Comparison of ENCODE assay signal across 8 cellular contexts in the genomic region with DNA sequence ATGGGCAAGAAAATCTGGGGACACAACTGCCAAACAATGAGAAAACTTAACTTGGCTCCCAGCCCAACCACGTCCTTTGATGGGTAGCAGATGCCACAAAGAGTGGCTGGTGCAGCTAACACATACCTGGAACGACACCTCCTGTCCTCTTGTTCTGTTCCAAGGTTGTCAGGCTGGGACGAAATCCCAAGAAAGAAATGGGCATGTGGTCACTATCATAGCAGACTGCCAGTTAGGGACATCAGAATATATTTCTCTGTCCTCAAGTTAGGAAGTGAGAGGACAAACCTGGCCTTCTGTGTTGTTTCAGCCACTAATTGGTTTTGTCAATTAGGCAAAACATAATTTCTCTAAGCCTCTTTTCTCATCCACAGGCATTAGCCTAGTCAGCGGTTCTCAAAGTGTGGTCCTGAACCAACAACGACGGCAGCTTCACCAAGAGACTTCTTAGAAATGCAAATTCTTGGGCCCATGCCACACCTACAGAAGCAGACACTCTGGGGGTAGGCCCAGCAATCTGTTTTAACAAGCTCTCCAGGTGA.
DNase-seq lines count a peak whose midpoint lies in the region; ATAC-seq and TF ChIP-seq lines count a peak whose summit lies in the region.

No MANE protein-coding gene starts in this region.

- peak; percentile 22 to 84 (median 48) for DNase-seq in CD4-positive, CD25-positive, alpha-beta regulatory T cell
- no peak for DNase-seq in activated naive CD8-positive, alpha-beta T cell treated with anti-CD3 and anti-CD28 coated beads, Interleukin-2, amount 10 ng/mL, durations not matched to agents 7 days and 5 days
- DNase-seq in mesothelial cell of epicardium (ENCODE audit: low spot score in 2 of 2, unreplicated experiment in 2 of 2) (no peak), HUDEP-2 (lab: John Stamatoyannopoulos, UW; ENCODE audit: unreplicated experiment in 76 of 76) (no peak), posterior vena cava (ENCODE audit: low spot score) (no peak), omental fat pad (ENCODE audit: low spot score) (no peak)
- no peak for DNase-seq in activated CD4-positive, CD25-positive, alpha-beta regulatory T cell treated with anti-CD3 and anti-CD28 coated beads, Interleukin-2, amount 50 U/mL, for 72 hours

- POLR2A ChIA-PET in activated naive CD8-positive, alpha-beta T cell treated with anti-CD3 and anti-CD28 coated beads, Interleukin-2, amount 10 ng/mL, durations not matched to agents 7 days and 5 days (lab: Charles Lee): interaction anchor here (1.3 to 5.2 kb wide), 4 partner anchors 52 to 63 kb away, joined by 3 to 42 read pairs (median 8); partner anchors contain the start of gene RAPGEF1

- H3K4me3 Mint-ChIP-seq in CD4-positive, CD25-positive, alpha-beta regulatory T cell: peak overlapping the region; percentile 64 to 78 (median 75)
- peak overlapping the region; percentile 47 for H3K4me3 Mint-ChIP-seq in activated naive CD8-positive, alpha-beta T cell treated with anti-CD3 and anti-CD28 coated beads, Interleukin-2, amount 10 ng/mL, durations not matched to agents 7 days and 5 days
- H3K4me3 Mint-ChIP-seq in mesothelial cell of epicardium: no peak overlapping the region

- peak overlapping the region; percentile 88 to 100 (median 97) for H3K27ac Mint-ChIP-seq in CD4-positive, CD25-positive, alpha-beta regulatory T cell
- H3K27ac Mint-ChIP-seq in activated naive CD8-positive, alpha-beta T cell treated with anti-CD3 and anti-CD28 coated beads, Interleukin-2, amount 10 ng/mL, durations not matched to agents 7 days and 5 days: peak overlapping the region; percentile 80
- peak overlapping the region; percentile 25 for H3K27ac Mint-ChIP-seq in mesothelial cell of epicardium

- H3K4me3 ChIP-seq in CD4-positive, CD25-positive, alpha-beta regulatory T cell (ENCODE audit: low read depth, low read length): peak overlapping the region; percentile 75

- H3K27me3 Mint-ChIP-seq in CD4-positive, CD25-positive, alpha-beta regulatory T cell: no peaks in the 10 kb centered on the region
- no peaks in the 10 kb centered on the region for H3K27me3 Mint-ChIP-seq in activated naive CD8-positive, alpha-beta T cell treated with anti-CD3 and anti-CD28 coated beads, Interleukin-2, amount 10 ng/mL, durations not matched to agents 7 days and 5 days
- no peaks in the 10 kb centered on the region for H3K27me3 Mint-ChIP-seq in mesothelial cell of epicardium (ENCODE audit: low read depth)

- peaks cover 6% of the 10 kb centered on the region for H3K36me3 Mint-ChIP-seq in CD4-positive, CD25-positive, alpha-beta regulatory T cell
- H3K36me3 Mint-ChIP-seq in activated naive CD8-positive, alpha-beta T cell treated with anti-CD3 and anti-CD28 coated beads, Interleukin-2, amount 10 ng/mL, durations not matched to agents 7 days and 5 days: peaks cover 4% of the 10 kb centered on the region
- no peaks in the 10 kb centered on the region for H3K36me3 Mint-ChIP-seq in mesothelial cell of epicardium

- no peaks in the 10 kb centered on the region for H3K36me3 ChIP-seq in CD4-positive, CD25-positive, alpha-beta regulatory T cell (ENCODE audit: control insufficient read depth, insufficient read depth, low read length)

- no peaks in the 10 kb centered on the region for H3K9me3 ChIP-seq in CD4-positive, CD25-positive, alpha-beta regulatory T cell (ENCODE audit: control insufficient read depth in 2 of 2, low read length in 2 of 2)

- peaks cover 26 to 97% (median 73%) of the 10 kb centered on the region in 4 donors for H3K4me1 Mint-ChIP-seq in CD4-positive, CD25-positive, alpha-beta regulatory T cell
- H3K4me1 Mint-ChIP-seq in activated naive CD8-positive, alpha-beta T cell treated with anti-CD3 and anti-CD28 coated beads, Interleukin-2, amount 10 ng/mL, durations not matched to agents 7 days and 5 days: peaks cover 54% of the 10 kb centered on the region
- H3K4me1 Mint-ChIP-seq in mesothelial cell of epicardium: peaks cover 46% of the 10 kb centered on the region

- no peaks in the 10 kb centered on the region for H3K9me3 Mint-ChIP-seq in CD4-positive, CD25-positive, alpha-beta regulatory T cell
- H3K9me3 Mint-ChIP-seq in activated naive CD8-positive, alpha-beta T cell treated with anti-CD3 and anti-CD28 coated beads, Interleukin-2, amount 10 ng/mL, durations not matched to agents 7 days and 5 days: no peaks in the 10 kb centered on the region
- no peaks in the 10 kb centered on the region for H3K9me3 Mint-ChIP-seq in mesothelial cell of epicardium

- intact Hi-C loops in posterior vena cava (cut with DNase I): loop anchor here in 1 of 2 donors (10.0 kb wide), 1 partner anchor 62 kb away; no protein-coding TSS in a partner anchor

- no peaks in the 10 kb centered on the region for H3K27me3 ChIP-seq in CD4-positive, CD25-positive, alpha-beta regulatory T cell (ENCODE audit: control insufficient read depth, insufficient read depth, low read length)

- TF ChIP-seq CTCF in mesothelial cell of epicardium (IDR thresholded peaks at IDR 0.05; ENCODE audit: unreplicated experiment) (no peak), omental fat pad (IDR thresholded peaks at IDR 0.05) (no peak)

- H3K4me1 ChIP-seq in CD4-positive, CD25-positive, alpha-beta regulatory T cell (ENCODE audit: control insufficient read depth, insufficient read depth, low read length, poor library complexity, severe bottlenecking): peaks cover 70% of the 10 kb centered on the region

- ATAC-seq in CD4-positive, CD25-positive, alpha-beta regulatory T cell (ENCODE audit: low read depth in 2 of 2): no peak
- ATAC-seq in HG03342 (IDR thresholded peaks at IDR 0.05; ENCODE audit: unreplicated experiment): peak; percentile 33
- peak; percentile 41 for ATAC-seq in activated naive CD8-positive, alpha-beta T cell treated with anti-CD3 and anti-CD28 coated beads, Interleukin-2, amount 10 ng/mL, durations not matched to agents 7 days and 5 days (ENCODE audit: low read depth)
- no peak for ATAC-seq in omental fat pad (ENCODE audit: low FRiP score)

- peak overlapping the region; percentile 87 for H3K27ac ChIP-seq in CD4-positive, CD25-positive, alpha-beta regulatory T cell (ENCODE audit: insufficient read depth, low read length, poor library complexity, severe bottlenecking)

Comparison
In these comparisons a context has a peak if more than half of its experiments do, and no peak if none do; other contexts are left out.
1. ATAC-seq: peak in HG03342 (single experiment) and activated naive CD8-positive, alpha-beta T cell treated with anti-CD3 and anti-CD28 coated beads, Interleukin-2, amount 10 ng/mL, durations not matched to agents 7 days and 5 days (single experiment); none in CD4-positive, CD25-positive, alpha-beta regulatory T cell (0 of 2) and omental fat pad (single experiment).
2. DNase-seq: peak in CD4-positive, CD25-positive, alpha-beta regulatory T cell (3 of 3); none in activated naive CD8-positive, alpha-beta T cell treated with anti-CD3 and anti-CD28 coated beads, Interleukin-2, amount 10 ng/mL, durations not matched to agents 7 days and 5 days (single experiment), mesothelial cell of epicardium (0 of 2), activated CD4-positive, CD25-positive, alpha-beta regulatory T cell treated with anti-CD3 and anti-CD28 coated beads, Interleukin-2, amount 50 U/mL, for 72 hours (single experiment), HUDEP-2 (0 of 76), posterior vena cava (single experiment) and omental fat pad (single experiment).
3. H3K27ac Mint-ChIP-seq: peak in every context shown above with its lines; median percentile 97 in CD4-positive, CD25-positive, alpha-beta regulatory T cell; 80 in activated naive CD8-positive, alpha-beta T cell treated with anti-CD3 and anti-CD28 coated beads, Interleukin-2, amount 10 ng/mL, durations not matched to agents 7 days and 5 days; 25 in mesothelial cell of epicardium.